8 cellular contexts compared by ENCODE assay signal in the genomic region with DNA sequence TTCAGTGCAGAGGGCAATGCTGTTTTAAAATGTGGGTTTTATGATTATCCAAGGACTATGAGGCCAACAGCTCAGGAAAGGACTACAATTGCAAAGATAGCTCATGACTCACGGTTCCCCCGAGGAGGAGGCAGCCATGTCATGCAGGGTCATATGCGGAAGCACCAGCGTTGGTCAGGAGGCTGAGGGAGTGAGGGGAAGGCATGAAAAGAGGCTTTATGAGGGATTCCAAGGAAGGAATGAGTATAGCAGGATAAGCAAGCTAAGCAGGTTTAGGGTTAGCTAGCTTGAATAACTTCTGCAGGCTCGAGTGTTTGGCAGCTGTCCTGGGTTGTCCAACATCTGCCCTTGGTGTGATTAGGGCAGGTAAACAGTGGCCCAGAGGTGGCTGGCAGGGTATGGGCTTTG.
DNase-seq lines count a peak whose midpoint lies in the region; ATAC-seq, FAIRE-seq and TF ChIP-seq lines count a peak whose summit lies in the region.
"Had no signal": no experiment of that assay in that cellular context is flagged by ENCODE, and none has a peak within 500 bp of the region (broad histone marks: within the 10 kb centered on the region; RNA-seq: fewer than 3 reads in every experiment).

No MANE protein-coding gene starts in this region.

- no peak for FAIRE-seq in HTR-8/SVneo (lab: Jason Lieb, UNC)

- no peak overlapping the region for H3K4me3 Mint-ChIP-seq in CD8-positive, alpha-beta T cell

- CTCF ChIA-PET in CD8-positive, alpha-beta T cell (lab: Charles Lee) = interaction anchor here (0.9 to 2.1 kb wide), 2 partner anchors 10 to 15 kb away, joined by 3 to 6 read pairs; no protein-coding TSS in a partner anchor

- DNase-seq in HTR-8/SVneo (ENCODE audit: insufficient read length, low spot score) (peak; percentile 37), adrenal gland (peak; percentile 51 to 79 (median 73)), right cardiac atrium (peak in 2 of 3 donors; percentile 32 to 49), tibial artery (peak; percentile 46 to 71), NCI-H1694 (lab: John Stamatoyannopoulos, UW) (no peak)
- DNase-seq in CD8-positive, alpha-beta T cell = no peak
- DNase-seq: NCI-H1930 had no signal

- peaks cover 3% of the 10 kb centered on the region for H3K27me3 Mint-ChIP-seq in CD8-positive, alpha-beta T cell (ENCODE audit: low read depth)

- no peaks in the 10 kb centered on the region for H3K36me3 Mint-ChIP-seq in CD8-positive, alpha-beta T cell

- no peaks in the 10 kb centered on the region for H3K9me3 ChIP-seq in adrenal gland (replicated peaks in 1 of 3)
- H3K9me3 ChIP-seq in right cardiac atrium (ENCODE audit: control insufficient read depth, low read length) = no peaks in the 10 kb centered on the region
- no peaks in the 10 kb centered on the region for H3K9me3 ChIP-seq in tibial artery
- no peaks in the 10 kb centered on the region for H3K9me3 ChIP-seq in CD8-positive, alpha-beta T cell (ENCODE audit: low read length)

- POLR2A ChIA-PET in CD8-positive, alpha-beta T cell (lab: Charles Lee) = no interaction called here

- H3K9me3 Mint-ChIP-seq in CD8-positive, alpha-beta T cell = no peaks in the 10 kb centered on the region

- H3K36me3 ChIP-seq in adrenal gland (replicated peaks in 1 of 2) = no peaks in the 10 kb centered on the region
- H3K36me3 ChIP-seq in tibial artery = no peaks in the 10 kb centered on the region
- no peaks in the 10 kb centered on the region for H3K36me3 ChIP-seq in CD8-positive, alpha-beta T cell (ENCODE audit: insufficient read depth, low read length)

- no peak overlapping the region for H3K4me3 ChIP-seq in adrenal gland
- H3K4me3 ChIP-seq in right cardiac atrium (ENCODE audit: low read length) = no peak overlapping the region
- no peak overlapping the region for H3K4me3 ChIP-seq in tibial artery
- no peak overlapping the region for H3K4me3 ChIP-seq in CD8-positive, alpha-beta T cell (ENCODE audit: low read depth, low read length)

- intact Hi-C loops in adrenal gland (cut with DNase I) (no loop called here), right cardiac atrium (cut with DNase I) (no loop called here), tibial artery (cut with DNase I; ENCODE audit: low total_unique reads) (no loop called here)
- intact Hi-C loops in CD8-positive, alpha-beta T cell (cut with DNase I, micrococcal nuclease) = no loop called here

- H3K27ac Mint-ChIP-seq in CD8-positive, alpha-beta T cell = no peak overlapping the region

- H3K27ac ChIP-seq in adrenal gland (peak overlapping the region in 2 of 5 donors; percentile 75 to 85), right cardiac atrium (ENCODE audit: low read length) (no peak overlapping the region), tibial artery (no peak overlapping the region)
- H3K27ac ChIP-seq in CD8-positive, alpha-beta T cell (ENCODE audit: low read depth, low read length) = no peak overlapping the region

- ATAC-seq in right cardiac atrium (peak; percentile 63 to 76), HG02763 (IDR thresholded peaks at IDR 0.05; ENCODE audit: unreplicated experiment) (no peak)
- ATAC-seq in CD8-positive, alpha-beta T cell = no peak

- 19 to 21% (median 20%) methylated on average over 5 of the region's 5 CpGs for WGBS in adrenal gland, 4 donors
- WGBS in right cardiac atrium = 45% methylated on average over 5 of the region's 5 CpGs

- TF ChIP-seq CTCF in adrenal gland (IDR thresholded peaks at IDR 0.05) (no peak), tibial artery (IDR thresholded peaks at IDR 0.05) (no peak)
- TF ChIP-seq CTCF in CD8-positive, alpha-beta T cell (IDR thresholded peaks at IDR 0.05) = no peak

- no peak for TF ChIP-seq POLR2A in adrenal gland (IDR thresholded peaks at IDR 0.05)

- H3K4me1 Mint-ChIP-seq in CD8-positive, alpha-beta T cell (ENCODE audit: low read depth) = no peaks in the 10 kb centered on the region

- H3K4me1 ChIP-seq in adrenal gland (replicated peaks in 1 of 2) (peaks cover 0 to 20% of the 10 kb centered on the region in 2 donors), right cardiac atrium (ENCODE audit: control insufficient read depth, insufficient read depth, low read length) (no peaks in the 10 kb centered on the region), tibial artery (peaks cover 0 to 38% (median 19%) of the 10 kb centered on the region in 4 donors)
- H3K4me1 ChIP-seq in CD8-positive, alpha-beta T cell (ENCODE audit: insufficient read depth, low read length) = no peaks in the 10 kb centered on the region

- H3K27me3 ChIP-seq in adrenal gland = no peaks in the 10 kb centered on the region
- H3K27me3 ChIP-seq in right cardiac atrium (ENCODE audit: control insufficient read depth, insufficient read depth) = no peaks in the 10 kb centered on the region
- H3K27me3 ChIP-seq in tibial artery = no peaks in the 10 kb centered on the region
- no peaks in the 10 kb centered on the region for H3K27me3 ChIP-seq in CD8-positive, alpha-beta T cell (ENCODE audit: insufficient read depth, low read length)

Comparison
In these comparisons a context has a peak if more than half of its experiments do, and no peak if none do; other contexts are left out.
1. DNase-seq: peak in HTR-8/SVneo (single experiment), adrenal gland (7 of 7), right cardiac atrium (2 of 3) and tibial artery (2 of 2); none in NCI-H1694 (single experiment) and CD8-positive, alpha-beta T cell (0 of 7).
2. ATAC-seq: peak in right cardiac atrium (2 of 2); none in CD8-positive, alpha-beta T cell (single experiment) and HG02763 (single experiment).